Comparison of ENCODE assay signal across 1 cellular context in genomic region chr3:151135548-151136337, GRCh38.
TF ChIP-seq lines count a peak whose summit lies in the region.

No MANE protein-coding gene starts in this region.

TF ChIP-seq in K562, 482 proteins besides CTCF, POLR2A, EP300 and RAD21 (continued from another document and continues in another):
- TF ChIP-seq, protein P1, sequence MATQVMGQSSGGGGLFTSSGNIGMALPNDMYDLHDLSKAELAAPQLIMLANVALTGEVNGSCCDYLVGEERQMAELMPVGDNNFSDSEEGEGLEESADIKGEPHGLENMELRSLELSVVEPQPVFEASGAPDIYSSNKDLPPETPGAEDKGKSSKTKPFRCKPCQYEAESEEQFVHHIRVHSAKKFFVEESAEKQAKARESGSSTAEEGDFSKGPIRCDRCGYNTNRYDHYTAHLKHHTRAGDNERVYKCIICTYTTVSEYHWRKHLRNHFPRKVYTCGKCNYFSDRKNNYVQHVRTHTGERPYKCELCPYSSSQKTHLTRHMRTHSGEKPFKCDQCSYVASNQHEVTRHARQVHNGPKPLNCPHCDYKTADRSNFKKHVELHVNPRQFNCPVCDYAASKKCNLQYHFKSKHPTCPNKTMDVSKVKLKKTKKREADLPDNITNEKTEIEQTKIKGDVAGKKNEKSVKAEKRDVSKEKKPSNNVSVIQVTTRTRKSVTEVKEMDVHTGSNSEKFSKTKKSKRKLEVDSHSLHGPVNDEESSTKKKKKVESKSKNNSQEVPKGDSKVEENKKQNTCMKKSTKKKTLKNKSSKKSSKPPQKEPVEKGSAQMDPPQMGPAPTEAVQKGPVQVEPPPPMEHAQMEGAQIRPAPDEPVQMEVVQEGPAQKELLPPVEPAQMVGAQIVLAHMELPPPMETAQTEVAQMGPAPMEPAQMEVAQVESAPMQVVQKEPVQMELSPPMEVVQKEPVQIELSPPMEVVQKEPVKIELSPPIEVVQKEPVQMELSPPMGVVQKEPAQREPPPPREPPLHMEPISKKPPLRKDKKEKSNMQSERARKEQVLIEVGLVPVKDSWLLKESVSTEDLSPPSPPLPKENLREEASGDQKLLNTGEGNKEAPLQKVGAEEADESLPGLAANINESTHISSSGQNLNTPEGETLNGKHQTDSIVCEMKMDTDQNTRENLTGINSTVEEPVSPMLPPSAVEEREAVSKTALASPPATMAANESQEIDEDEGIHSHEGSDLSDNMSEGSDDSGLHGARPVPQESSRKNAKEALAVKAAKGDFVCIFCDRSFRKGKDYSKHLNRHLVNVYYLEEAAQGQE (CRISPR knock-in tag; IDR thresholded peaks at IDR 0.05; ENCODE audit: low read depth) = no peak
- TF ChIP-seq STAG1 (CRISPR knock-in tag; IDR thresholded peaks at IDR 0.05; ENCODE audit: borderline replicate concordance) (no peak), LCOR (CRISPR knock-in tag; IDR thresholded peaks at IDR 0.05) (peak; percentile 64; the same call in 1 of the 2 replicates), CREB1 (IDR thresholded peaks at IDR 0.05) (no peak), CREB1 (CRISPR knock-in tag; IDR thresholded peaks at IDR 0.05) (no peak), CBFA2T3 (IDR thresholded peaks at IDR 0.05) (peak; percentile 82), KLF6 (CRISPR knock-in tag; IDR thresholded peaks at IDR 0.05; ENCODE audit: borderline replicate concordance) (no peak), ZC3H8 (IDR thresholded peaks at IDR 0.05) (no peak), BRCA1 (IDR thresholded peaks at IDR 0.05) (no peak), BRCA1 (CRISPR knock-in tag; IDR thresholded peaks at IDR 0.05) (no peak), ZNF174 (CRISPR knock-in tag; IDR thresholded peaks at IDR 0.05) (no peak), KDM2B (CRISPR knock-in tag; IDR thresholded peaks at IDR 0.05) (no peak), TAL1 (IDR thresholded peaks at IDR 0.05) (peak; percentile 82), SMARCA4 (IDR thresholded peaks at IDR 0.05) (peak; percentile 34; the same call in 1 of the 2 replicates), HEY1 (CRISPR knock-in tag; IDR thresholded peaks at IDR 0.05; ENCODE audit: borderline replicate concordance) (no peak), THRAP3 (IDR thresholded peaks at IDR 0.05; ENCODE audit: borderline replicate concordance) (no peak), MTA2 (IDR thresholded peaks at IDR 0.05; ENCODE audit: low read depth) (0 out of 2 replicates have a peak, but pooled peaks have one; percentile 39), BCL6 (CRISPR knock-in tag; IDR thresholded peaks at IDR 0.05) (no peak), KDM1A (IDR thresholded peaks at IDR 0.05) (peak; percentile 30 to 36; a peak in 1 of 4 replicates), FOXP1 (CRISPR knock-in tag; IDR thresholded peaks at IDR 0.05) (no peak), TCF7 (IDR thresholded peaks at IDR 0.05; ENCODE audit: borderline replicate concordance) (no peak), DPF2 (IDR thresholded peaks at IDR 0.05) (peak; percentile 59; the same call in 1 of the 2 replicates), GATAD2A (IDR thresholded peaks at IDR 0.05) (no peak), XRCC3 (IDR thresholded peaks at IDR 0.05) (no peak), RAD51 (IDR thresholded peaks at IDR 0.05; ENCODE audit: borderline replicate concordance, low read depth) (no peak), CXXC5 (CRISPR knock-in tag; IDR thresholded peaks at IDR 0.05) (no peak), ZNF436 (CRISPR knock-in tag; IDR thresholded peaks at IDR 0.05) (no peak), KDM5B (IDR thresholded peaks at IDR 0.05; ENCODE audit: insufficient replicate concordance, low read depth, low read length) (no peak), KLF13 (tag; IDR thresholded peaks at IDR 0.05; ENCODE audit: borderline replicate concordance, low read depth) (no peak), FOXJ3 (CRISPR knock-in tag; IDR thresholded peaks at IDR 0.05) (no peak), MCM2 (IDR thresholded peaks at IDR 0.05; ENCODE audit: low read depth) (no peak), FOXA1 (IDR thresholded peaks at IDR 0.05; ENCODE audit: borderline replicate concordance) (0 out of 2 replicates have a peak, but pooled peaks have one; percentile 14), ZNF23 (CRISPR knock-in tag; IDR thresholded peaks at IDR 0.05) (no peak), RNF2 (IDR thresholded peaks at IDR 0.05) (peak; percentile 47; the same call in 1 of the 2 replicates), SIRT6 (IDR thresholded peaks at IDR 0.05; ENCODE audit: low read depth, low read length) (no peak), ZNF445 (CRISPR knock-in tag; IDR thresholded peaks at IDR 0.05; ENCODE audit: low read depth) (no peak), MBD2 (IDR thresholded peaks at IDR 0.05; ENCODE audit: borderline replicate concordance, low read depth) (no peak), ZNF695 (CRISPR knock-in tag; IDR thresholded peaks at IDR 0.05) (no peak), BCOR (IDR thresholded peaks at IDR 0.05) (no peak), NONO (IDR thresholded peaks at IDR 0.05; ENCODE audit: low read depth in 2 of 2, low read length in 1 of 2) (no peak), ZNF586 (CRISPR knock-in tag; conservative IDR thresholded peaks at IDR 0.05) (no peak), PML (IDR thresholded peaks at IDR 0.05; ENCODE audit: low read length) (peak; percentile 39; the same call in 1 of the 2 replicates), CEBPZ (IDR thresholded peaks at IDR 0.05; ENCODE audit: borderline replicate concordance, low read depth, low read length) (no peak), TEAD4 (IDR thresholded peaks at IDR 0.05; ENCODE audit: low read length) (peak; percentile 84), TEAD4 (CRISPR knock-in tag; IDR thresholded peaks at IDR 0.05; ENCODE audit: borderline replicate concordance) (no peak)
- TF ChIP-seq, protein P2, sequence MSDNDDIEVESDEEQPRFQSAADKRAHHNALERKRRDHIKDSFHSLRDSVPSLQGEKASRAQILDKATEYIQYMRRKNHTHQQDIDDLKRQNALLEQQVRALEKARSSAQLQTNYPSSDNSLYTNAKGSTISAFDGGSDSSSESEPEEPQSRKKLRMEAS (CRISPR knock-in tag; IDR thresholded peaks at IDR 0.05) = no peak
- TF ChIP-seq, protein P3, sequence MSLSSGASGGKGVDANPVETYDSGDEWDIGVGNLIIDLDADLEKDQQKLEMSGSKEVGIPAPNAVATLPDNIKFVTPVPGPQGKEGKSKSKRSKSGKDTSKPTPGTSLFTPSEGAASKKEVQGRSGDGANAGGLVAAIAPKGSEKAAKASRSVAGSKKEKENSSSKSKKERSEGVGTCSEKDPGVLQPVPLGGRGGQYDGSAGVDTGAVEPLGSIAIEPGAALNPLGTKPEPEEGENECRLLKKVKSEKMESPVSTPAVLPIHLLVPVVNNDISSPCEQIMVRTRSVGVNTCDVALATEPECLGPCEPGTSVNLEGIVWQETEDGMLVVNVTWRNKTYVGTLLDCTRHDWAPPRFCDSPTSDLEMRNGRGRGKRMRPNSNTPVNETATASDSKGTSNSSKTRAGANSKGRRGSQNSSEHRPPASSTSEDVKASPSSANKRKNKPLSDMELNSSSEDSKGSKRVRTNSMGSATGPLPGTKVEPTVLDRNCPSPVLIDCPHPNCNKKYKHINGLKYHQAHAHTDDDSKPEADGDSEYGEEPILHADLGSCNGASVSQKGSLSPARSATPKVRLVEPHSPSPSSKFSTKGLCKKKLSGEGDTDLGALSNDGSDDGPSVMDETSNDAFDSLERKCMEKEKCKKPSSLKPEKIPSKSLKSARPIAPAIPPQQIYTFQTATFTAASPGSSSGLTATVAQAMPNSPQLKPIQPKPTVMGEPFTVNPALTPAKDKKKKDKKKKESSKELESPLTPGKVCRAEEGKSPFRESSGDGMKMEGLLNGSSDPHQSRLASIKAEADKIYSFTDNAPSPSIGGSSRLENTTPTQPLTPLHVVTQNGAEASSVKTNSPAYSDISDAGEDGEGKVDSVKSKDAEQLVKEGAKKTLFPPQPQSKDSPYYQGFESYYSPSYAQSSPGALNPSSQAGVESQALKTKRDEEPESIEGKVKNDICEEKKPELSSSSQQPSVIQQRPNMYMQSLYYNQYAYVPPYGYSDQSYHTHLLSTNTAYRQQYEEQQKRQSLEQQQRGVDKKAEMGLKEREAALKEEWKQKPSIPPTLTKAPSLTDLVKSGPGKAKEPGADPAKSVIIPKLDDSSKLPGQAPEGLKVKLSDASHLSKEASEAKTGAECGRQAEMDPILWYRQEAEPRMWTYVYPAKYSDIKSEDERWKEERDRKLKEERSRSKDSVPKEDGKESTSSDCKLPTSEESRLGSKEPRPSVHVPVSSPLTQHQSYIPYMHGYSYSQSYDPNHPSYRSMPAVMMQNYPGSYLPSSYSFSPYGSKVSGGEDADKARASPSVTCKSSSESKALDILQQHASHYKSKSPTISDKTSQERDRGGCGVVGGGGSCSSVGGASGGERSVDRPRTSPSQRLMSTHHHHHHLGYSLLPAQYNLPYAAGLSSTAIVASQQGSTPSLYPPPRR (CRISPR knock-in tag; IDR thresholded peaks at IDR 0.05; ENCODE audit: borderline replicate concordance) = no peak
- TF ChIP-seq, protein P4, sequence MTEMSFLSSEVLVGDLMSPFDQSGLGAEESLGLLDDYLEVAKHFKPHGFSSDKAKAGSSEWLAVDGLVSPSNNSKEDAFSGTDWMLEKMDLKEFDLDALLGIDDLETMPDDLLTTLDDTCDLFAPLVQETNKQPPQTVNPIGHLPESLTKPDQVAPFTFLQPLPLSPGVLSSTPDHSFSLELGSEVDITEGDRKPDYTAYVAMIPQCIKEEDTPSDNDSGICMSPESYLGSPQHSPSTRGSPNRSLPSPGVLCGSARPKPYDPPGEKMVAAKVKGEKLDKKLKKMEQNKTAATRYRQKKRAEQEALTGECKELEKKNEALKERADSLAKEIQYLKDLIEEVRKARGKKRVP (CRISPR knock-in tag; IDR thresholded peaks at IDR 0.05) = no peak
- TF ChIP-seq, protein P5, sequence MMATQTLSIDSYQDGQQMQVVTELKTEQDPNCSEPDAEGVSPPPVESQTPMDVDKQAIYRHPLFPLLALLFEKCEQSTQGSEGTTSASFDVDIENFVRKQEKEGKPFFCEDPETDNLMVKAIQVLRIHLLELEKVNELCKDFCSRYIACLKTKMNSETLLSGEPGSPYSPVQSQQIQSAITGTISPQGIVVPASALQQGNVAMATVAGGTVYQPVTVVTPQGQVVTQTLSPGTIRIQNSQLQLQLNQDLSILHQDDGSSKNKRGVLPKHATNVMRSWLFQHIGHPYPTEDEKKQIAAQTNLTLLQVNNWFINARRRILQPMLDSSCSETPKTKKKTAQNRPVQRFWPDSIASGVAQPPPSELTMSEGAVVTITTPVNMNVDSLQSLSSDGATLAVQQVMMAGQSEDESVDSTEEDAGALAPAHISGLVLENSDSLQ (IDR thresholded peaks at IDR 0.05) = peak; percentile 79
- TF ChIP-seq, protein P6, sequence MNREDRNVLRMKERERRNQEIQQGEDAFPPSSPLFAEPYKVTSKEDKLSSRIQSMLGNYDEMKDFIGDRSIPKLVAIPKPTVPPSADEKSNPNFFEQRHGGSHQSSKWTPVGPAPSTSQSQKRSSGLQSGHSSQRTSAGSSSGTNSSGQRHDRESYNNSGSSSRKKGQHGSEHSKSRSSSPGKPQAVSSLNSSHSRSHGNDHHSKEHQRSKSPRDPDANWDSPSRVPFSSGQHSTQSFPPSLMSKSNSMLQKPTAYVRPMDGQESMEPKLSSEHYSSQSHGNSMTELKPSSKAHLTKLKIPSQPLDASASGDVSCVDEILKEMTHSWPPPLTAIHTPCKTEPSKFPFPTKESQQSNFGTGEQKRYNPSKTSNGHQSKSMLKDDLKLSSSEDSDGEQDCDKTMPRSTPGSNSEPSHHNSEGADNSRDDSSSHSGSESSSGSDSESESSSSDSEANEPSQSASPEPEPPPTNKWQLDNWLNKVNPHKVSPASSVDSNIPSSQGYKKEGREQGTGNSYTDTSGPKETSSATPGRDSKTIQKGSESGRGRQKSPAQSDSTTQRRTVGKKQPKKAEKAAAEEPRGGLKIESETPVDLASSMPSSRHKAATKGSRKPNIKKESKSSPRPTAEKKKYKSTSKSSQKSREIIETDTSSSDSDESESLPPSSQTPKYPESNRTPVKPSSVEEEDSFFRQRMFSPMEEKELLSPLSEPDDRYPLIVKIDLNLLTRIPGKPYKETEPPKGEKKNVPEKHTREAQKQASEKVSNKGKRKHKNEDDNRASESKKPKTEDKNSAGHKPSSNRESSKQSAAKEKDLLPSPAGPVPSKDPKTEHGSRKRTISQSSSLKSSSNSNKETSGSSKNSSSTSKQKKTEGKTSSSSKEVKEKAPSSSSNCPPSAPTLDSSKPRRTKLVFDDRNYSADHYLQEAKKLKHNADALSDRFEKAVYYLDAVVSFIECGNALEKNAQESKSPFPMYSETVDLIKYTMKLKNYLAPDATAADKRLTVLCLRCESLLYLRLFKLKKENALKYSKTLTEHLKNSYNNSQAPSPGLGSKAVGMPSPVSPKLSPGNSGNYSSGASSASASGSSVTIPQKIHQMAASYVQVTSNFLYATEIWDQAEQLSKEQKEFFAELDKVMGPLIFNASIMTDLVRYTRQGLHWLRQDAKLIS (CRISPR knock-in tag; IDR thresholded peaks at IDR 0.05) = no peak
